ENCODE assay signal across 8 cellular contexts in genomic region chr3:160449660-160450598, GRCh38.
DNase-seq lines count a peak whose midpoint lies in the region; ATAC-seq and TF ChIP-seq lines count a peak whose summit lies in the region.

Gene TRIM59, minus strand, starts transcription at chr3:160449786. Its CDS starts 10,603 bp downstream, at chr3:160439183.

- H3K4me3 ChIP-seq in mucosa of rectum (ENCODE audit: low read length in 2 of 2), result peak within 1 kb of the TSS; percentile 84 to 93

- ATAC-seq in HG03108 (IDR thresholded peaks at IDR 0.05; ENCODE audit: unreplicated experiment), result peak; percentile 94

- peak; percentile 10 for DNase-seq in NCI-H2171 treated with DMSO at 0.1 percent for 48 hours (lab: John Stamatoyannopoulos, UW)
- DNase-seq in NCI-H2171 (lab: John Stamatoyannopoulos, UW), result no peak
- DNase-seq in NOMO-1 treated with dmso at 0.1 percent for 144 hours (lab: John Stamatoyannopoulos, UW; ENCODE audit: unreplicated experiment), result peak; percentile 99
- peak; percentile 99 for DNase-seq in activated T-cell treated with anti-CD3 and anti-CD28 coated beads for 48 hours (ENCODE audit: low read depth)
- DNase-seq in erythroblast (lab: John Stamatoyannopoulos, UW), result peak; percentile 98 to 99
- DNase-seq in stimulated activated CD8-positive, alpha-beta memory T cell treated with anti-CD3 and anti-CD28 coated beads, Interleukin-4, amount 100 ng/mL, for 24 hours (ENCODE audit: low read depth), result peak; percentile 95

- peaks cover 0 to 2% of the 10 kb centered on the region in 2 donors for H3K27me3 ChIP-seq in mucosa of rectum (ENCODE audit: control insufficient read depth in 2 of 2, insufficient read depth in 2 of 2, low read length in 2 of 2)

- TF ChIP-seq POLR2A in erythroblast (IDR thresholded peaks at IDR 0.05; ENCODE audit: low read length), result peak; percentile 99

- H3K9me3 ChIP-seq in mucosa of rectum (ENCODE audit: control insufficient read depth in 2 of 2, low read length in 2 of 2), result no peaks in the 10 kb centered on the region

- peak within 1 kb of the TSS; percentile 78 to 84 for H3K9ac ChIP-seq in mucosa of rectum (ENCODE audit: low read depth in 1 of 2, low read length in 2 of 2)

- H3K4me1 ChIP-seq in mucosa of rectum (ENCODE audit: control insufficient read depth in 2 of 2, insufficient read depth in 2 of 2, low read length in 2 of 2), result peaks cover 0 to 4% of the 10 kb centered on the region in 2 donors

- no peaks in the 10 kb centered on the region for H3K36me3 ChIP-seq in mucosa of rectum (ENCODE audit: control insufficient read depth in 2 of 2, insufficient read depth in 2 of 2, low read length in 2 of 2)

- peak within 1 kb of the TSS; percentile 79 to 89 for H3K27ac ChIP-seq in mucosa of rectum (ENCODE audit: low read depth in 2 of 2, low read length in 2 of 2)
